In genomic region chr1:244652699-244653438, GRCh38 we compare ENCODE assay signal across 8 cellular contexts. TPM values are rescaled to one million over a fixed set of nuclear protein-coding genes. Genes with fewer than 3 reads are reported as not detected.
DNase-seq lines count a peak whose midpoint lies in the region; ATAC-seq and TF ChIP-seq lines count a peak whose summit lies in the region.

Gene DESI2, plus strand, starts transcription at chr1:244653126. Its CDS starts 188 bp downstream, at chr1:244653314.

- H3K36me3 Mint-ChIP-seq in CD4-positive, CD25-positive, alpha-beta regulatory T cell = peaks cover 11% of the 10 kb centered on the region
- peaks cover 17% of the 10 kb centered on the region for H3K36me3 Mint-ChIP-seq in dendritic cell treated with granulocyte-macrophage colony-stimulating factor and Interleukin-4, amounts not matched to agents 40 ng/mL and 50 ng/mL, for 4 days (ENCODE audit: low read depth)

- peaks cover 36% of the 10 kb centered on the region for H3K4me1 ChIP-seq in CD4-positive, CD25-positive, alpha-beta regulatory T cell (ENCODE audit: control insufficient read depth, insufficient read depth, low read length, poor library complexity, severe bottlenecking)
- H3K4me1 ChIP-seq in left lung = peaks cover 29 to 49% of the 10 kb centered on the region in 2 donors

- H3K9me3 ChIP-seq in CD4-positive, CD25-positive, alpha-beta regulatory T cell (ENCODE audit: control insufficient read depth in 2 of 2, low read length in 2 of 2) = no peaks in the 10 kb centered on the region
- H3K9me3 ChIP-seq in left lung = no peaks in the 10 kb centered on the region

- peak within 1 kb of the TSS; percentile 82 to 93 (median 86) for H3K4me3 Mint-ChIP-seq in CD4-positive, CD25-positive, alpha-beta regulatory T cell
- H3K4me3 Mint-ChIP-seq in dendritic cell treated with granulocyte-macrophage colony-stimulating factor and Interleukin-4, amounts not matched to agents 40 ng/mL and 50 ng/mL, for 4 days = peak within 1 kb of the TSS; percentile 75

- ATAC-seq in CD4-positive, CD25-positive, alpha-beta regulatory T cell (ENCODE audit: low read depth in 2 of 2) = peak; percentile 94 to 95
- ATAC-seq in GM19395 (IDR thresholded peaks at IDR 0.05; ENCODE audit: unreplicated experiment) (peak; percentile 97), HG03565 (IDR thresholded peaks at IDR 0.05; ENCODE audit: unreplicated experiment) (peak; percentile 94), left lung (peak; percentile 94)

- H3K27me3 Mint-ChIP-seq in CD4-positive, CD25-positive, alpha-beta regulatory T cell = peaks cover 7% of the 10 kb centered on the region
- H3K27me3 Mint-ChIP-seq in dendritic cell treated with granulocyte-macrophage colony-stimulating factor and Interleukin-4, amounts not matched to agents 40 ng/mL and 50 ng/mL, for 4 days = peaks cover 4% of the 10 kb centered on the region

- H3K4me3 ChIP-seq in CD4-positive, CD25-positive, alpha-beta regulatory T cell (ENCODE audit: low read depth, low read length) = peak within 1 kb of the TSS; percentile 92
- peak within 1 kb of the TSS; percentile 85 to 94 for H3K4me3 ChIP-seq in left lung

- intact Hi-C loops in dendritic cell treated with granulocyte-macrophage colony-stimulating factor and Interleukin-4, amounts not matched to agents 40 ng/mL and 50 ng/mL, for 4 days (cut with micrococcal nuclease) = loop anchor here (1.0 to 10.0 kb wide), 5 partner anchors 149 to 314 kb away; partner anchors contain the start of genes COX20 and HNRNPU
- intact Hi-C loops in left lung (cut with DNase I) = no loop called here

- peaks cover 6% of the 10 kb centered on the region for H3K36me3 ChIP-seq in CD4-positive, CD25-positive, alpha-beta regulatory T cell (ENCODE audit: control insufficient read depth, insufficient read depth, low read length)
- peaks cover 0 to 5% of the 10 kb centered on the region in 2 donors for H3K36me3 ChIP-seq in left lung

- peaks cover 7 to 26% (median 22%) of the 10 kb centered on the region in 4 donors for H3K4me1 Mint-ChIP-seq in CD4-positive, CD25-positive, alpha-beta regulatory T cell
- peaks cover 20% of the 10 kb centered on the region for H3K4me1 Mint-ChIP-seq in dendritic cell treated with granulocyte-macrophage colony-stimulating factor and Interleukin-4, amounts not matched to agents 40 ng/mL and 50 ng/mL, for 4 days (ENCODE audit: low read depth)

- no peaks in the 10 kb centered on the region for H3K27me3 ChIP-seq in CD4-positive, CD25-positive, alpha-beta regulatory T cell (ENCODE audit: control insufficient read depth, insufficient read depth, low read length)
- no peaks in the 10 kb centered on the region for H3K27me3 ChIP-seq in left lung

- peak within 1 kb of the TSS; percentile 84 for H3K27ac ChIP-seq in CD4-positive, CD25-positive, alpha-beta regulatory T cell (ENCODE audit: insufficient read depth, low read length, poor library complexity, severe bottlenecking)
- H3K27ac ChIP-seq in left lung = peak within 1 kb of the TSS; percentile 97 to 98

- peak within 1 kb of the TSS; percentile 57 to 90 (median 77) for H3K27ac Mint-ChIP-seq in CD4-positive, CD25-positive, alpha-beta regulatory T cell
- H3K27ac Mint-ChIP-seq in dendritic cell treated with granulocyte-macrophage colony-stimulating factor and Interleukin-4, amounts not matched to agents 40 ng/mL and 50 ng/mL, for 4 days = no peak within 1 kb of the TSS

- TF ChIP-seq CTCF in left lung (IDR thresholded peaks at IDR 0.05) = peak; percentile 49 to 61

- peak; percentile 99 for DNase-seq in CD4-positive, CD25-positive, alpha-beta regulatory T cell
- DNase-seq in NCI-H748 treated with DMSO at 0.1 percent for 48 hours (lab: John Stamatoyannopoulos, UW) (peak; percentile 93), left lung (peak; percentile 99 to 100)
- DNase-seq in activated CD4-positive, alpha-beta T cell treated with anti-CD3 and anti-CD28 coated beads, Interleukin-2, amount 50 U/mL, for 24 hours (ENCODE audit: low read depth in 1 of 2, low spot score in 1 of 2) = peak; percentile 92 to 99
- DNase-seq in stimulated activated CD4-positive, alpha-beta T cell treated with anti-CD3 and anti-CD28 coated beads, Interleukin-2, amount 100 ng/mL, for 48 hours = peak; percentile 93 to 94

- H3K9me3 Mint-ChIP-seq in CD4-positive, CD25-positive, alpha-beta regulatory T cell = no peaks in the 10 kb centered on the region
- H3K9me3 Mint-ChIP-seq in dendritic cell treated with granulocyte-macrophage colony-stimulating factor and Interleukin-4, amounts not matched to agents 40 ng/mL and 50 ng/mL, for 4 days = no peaks in the 10 kb centered on the region

RNA-seq across cellular contexts. Expression of gene DESI2, which starts in this region (rescaled TPM):
- 21.1 TPM for total RNA-seq in CD4-positive, CD25-positive, alpha-beta regulatory T cell
- 10 to 100 TPM; 15.6 to 23.7 (median 17.8) TPM for polyA plus RNA-seq in CD4-positive, CD25-positive, alpha-beta regulatory T cell
- total RNA-seq in left lung = 10 to 100 TPM; 48.3 to 50.7 TPM

Comparison
In these comparisons a context has a peak if more than half of its experiments do, and no peak if none do; other contexts are left out.
1. Peak in every context shown above with its lines: DNase-seq, ATAC-seq, H3K4me3 ChIP-seq and H3K27ac ChIP-seq.